ENCODE assay signal across 8 cellular contexts in genomic region chr4:85825937-85826678, GRCh38.
DNase-seq lines count a peak whose midpoint lies in the region; ATAC-seq, FAIRE-seq and TF ChIP-seq lines count a peak whose summit lies in the region.

No MANE protein-coding gene starts in this region.

- no peaks in the 10 kb centered on the region for H3K9me3 ChIP-seq in K562 (replicated peaks; ENCODE audit: control insufficient read depth, insufficient read depth, low read depth, low read length)
- no peaks in the 10 kb centered on the region for H3K9me3 ChIP-seq in sigmoid colon

- no peak for TF ChIP-seq EP300 in K562 (IDR thresholded peaks at IDR 0.05; ENCODE audit: low read length)
- TF ChIP-seq EP300 in sigmoid colon (IDR thresholded peaks at IDR 0.05): no peak

- H3K9me1 ChIP-seq in K562 (ENCODE audit: control insufficient read depth, insufficient read depth, low read length): no peaks in the 10 kb centered on the region

- peaks cover 0 to 3% of the 10 kb centered on the region in 2 experiments; a peak in 2 of 5 replicates for H3K4me1 ChIP-seq in K562 (replicated peaks in 1 of 2; ENCODE audit: control insufficient read depth in 2 of 2, insufficient read depth in 2 of 2, low read length in 2 of 2)
- H3K4me1 ChIP-seq in sigmoid colon: peaks cover 0 to 54% (median 44%) of the 10 kb centered on the region in 4 donors

- in situ Hi-C loops in K562 (cut with MboI): no loop called here

- DNase-seq in Right ventricle myocardium superior (no peak), cardiac septum (ENCODE audit: low spot score) (no peak), LNCaP clone FGC (ENCODE audit: low read depth) (no peak), K562 (ENCODE audit: extremely low read depth in 1 of 4, low spot score in 3 of 4) (no peak), lung microvascular endothelial cell (ENCODE audit: low read depth in 2 of 2) (peak; percentile 46 to 54), sigmoid colon (no peak), NOMO-1 treated with dmso at 0.1 percent for 144 hours (lab: John Stamatoyannopoulos, UW; ENCODE audit: unreplicated experiment) (no peak)

- WGBS in K562 (ENCODE audit: insufficient coverage, low coverage, missing lambda C conversion rate): 37% methylated on average over 7 of the region's 7 CpGs
- 9 to 17% methylated on average over 7 of the region's 7 CpGs for WGBS in sigmoid colon, 2 donors

- 0 out of 4 replicates have a peak, but pooled peaks of 1 of the 2 experiments have one; percentile 7 for TF ChIP-seq RAD21 in K562 (CRISPR knock-in tag; conservative IDR thresholded peaks at IDR 0.05 in 1 of 2, IDR thresholded peaks at IDR 0.05 in 1 of 2)

- TF ChIP-seq CTCF in LNCaP clone FGC (IDR thresholded peaks at IDR 0.05; ENCODE audit: control insufficient read depth, extremely low read depth, insufficient read depth) (peak; percentile 55), K562 (IDR thresholded peaks at IDR 0.05 in 2 of 3, conservative IDR thresholded peaks at IDR 0.05 in 1 of 3; ENCODE audit: insufficient read depth in 2 of 3, low read depth in 1 of 3, low read length in 3 of 3) (0 out of 6 replicates have a peak, but pooled peaks of 1 of the 3 experiments have one; percentile 3), sigmoid colon (IDR thresholded peaks at IDR 0.05) (no peak)

- BruUV-seq in K562 (replicated peaks; lab: Mats Ljungman, UMichigan): no TSS peak

- intact Hi-C loops in Right ventricle myocardium superior (cut with DNase I) (no loop called here), cardiac septum (cut with DNase I) (loop anchor here (10.0 kb wide), 1 partner anchor 209 kb away; no protein-coding TSS in a partner anchor), K562 (cut with micrococcal nuclease) (no loop called here), sigmoid colon (cut with DNase I) (no loop called here)

- H3K4me3 ChIP-seq in LNCaP clone FGC (ENCODE audit: low read depth, low read length) (no peak overlapping the region), K562 (no peak overlapping the region), sigmoid colon (no peak overlapping the region)

- no peak overlapping the region for H2AFZ ChIP-seq in K562 (ENCODE audit: low read depth, low read length)

- FAIRE-seq in K562 (lab: Jason Lieb, UNC): no peak

- H3K36me3 ChIP-seq in K562 (ENCODE audit: control insufficient read depth, insufficient read depth, low read length) (no peaks in the 10 kb centered on the region), sigmoid colon (no peaks in the 10 kb centered on the region)

- no peaks in the 10 kb centered on the region for H3K79me2 ChIP-seq in K562 (ENCODE audit: control insufficient read depth, insufficient read depth, low read length)

- H4K20me1 ChIP-seq in K562 (replicated peaks; ENCODE audit: control insufficient read depth, insufficient read depth, low read length): no peaks in the 10 kb centered on the region; the same call in 1 of the 2 replicates

- H3K4me2 ChIP-seq in K562 (ENCODE audit: insufficient read depth, low read length): no peak overlapping the region

- H3K27ac ChIP-seq in K562 (ENCODE audit: extremely low read depth, low read depth, low read length): no peak overlapping the region
- peak overlapping the region in 2 of 4 donors; percentile 35 to 43 for H3K27ac ChIP-seq in sigmoid colon

- H3K9ac ChIP-seq in K562 (ENCODE audit: insufficient read depth in 1 of 2, low read depth in 2 of 2, low read length in 2 of 2): no peak overlapping the region

- ATAC-seq in Right ventricle myocardium superior (ENCODE audit: poor library complexity): peak; percentile 48
- ATAC-seq in K562: peak; percentile 62; the same call in 2 of the 3 replicates
- no peak for ATAC-seq in HG03039 (IDR thresholded peaks at IDR 0.05; ENCODE audit: unreplicated experiment)

- POLR2A ChIA-PET in K562 (lab: Yijun Ruan, JAX): no interaction called here

- H3K27me3 ChIP-seq in K562 (ENCODE audit: control insufficient read depth in 2 of 2, insufficient read depth in 2 of 2, low read length in 2 of 2) (no peaks in the 10 kb centered on the region), sigmoid colon (no peaks in the 10 kb centered on the region)

- TF ChIP-seq POLR2A in K562 (conservative IDR thresholded peaks at IDR 0.05): no peak
- TF ChIP-seq POLR2A in sigmoid colon (IDR thresholded peaks at IDR 0.05): no peak

- CTCF ChIA-PET in K562 (lab: Yijun Ruan, JAX; ENCODE audit: low intra/inter-chr PET ratio): no interaction called here

TF ChIP-seq in K562, 482 proteins besides CTCF, POLR2A, EP300 and RAD21:
- TF ChIP-seq ETS2 (tag; IDR thresholded peaks at IDR 0.05; ENCODE audit: borderline replicate concordance, poor library complexity, severe bottlenecking) (no peak), JUN (IDR thresholded peaks at IDR 0.05; ENCODE audit: borderline replicate concordance, low read depth, low read length) (no peak), JUN (CRISPR knock-in tag; IDR thresholded peaks at IDR 0.05; ENCODE audit: borderline replicate concordance) (no peak), ZBTB7A (IDR thresholded peaks at IDR 0.05; ENCODE audit: borderline replicate concordance, control insufficient read depth, low read depth, low read length) (no peak), SNRNP70 (optimal IDR thresholded peaks at IDR 0.05; ENCODE audit: low read depth, low read length) (no peak), NFRKB (IDR thresholded peaks at IDR 0.05; ENCODE audit: low read depth) (no peak), ZNF445 (CRISPR knock-in tag; IDR thresholded peaks at IDR 0.05; ENCODE audit: low read depth) (no peak), DLX4 (CRISPR knock-in tag; IDR thresholded peaks at IDR 0.05) (no peak), RBM25 (IDR thresholded peaks at IDR 0.05; ENCODE audit: low read depth, low read length, severe bottlenecking) (no peak), BHLHE40 (IDR thresholded peaks at IDR 0.05; ENCODE audit: low read length) (peak; percentile 43; the same call in 1 of the 2 replicates), ZBTB43 (CRISPR knock-in tag; IDR thresholded peaks at IDR 0.05) (no peak)
- TF ChIP-seq, protein P1, sequence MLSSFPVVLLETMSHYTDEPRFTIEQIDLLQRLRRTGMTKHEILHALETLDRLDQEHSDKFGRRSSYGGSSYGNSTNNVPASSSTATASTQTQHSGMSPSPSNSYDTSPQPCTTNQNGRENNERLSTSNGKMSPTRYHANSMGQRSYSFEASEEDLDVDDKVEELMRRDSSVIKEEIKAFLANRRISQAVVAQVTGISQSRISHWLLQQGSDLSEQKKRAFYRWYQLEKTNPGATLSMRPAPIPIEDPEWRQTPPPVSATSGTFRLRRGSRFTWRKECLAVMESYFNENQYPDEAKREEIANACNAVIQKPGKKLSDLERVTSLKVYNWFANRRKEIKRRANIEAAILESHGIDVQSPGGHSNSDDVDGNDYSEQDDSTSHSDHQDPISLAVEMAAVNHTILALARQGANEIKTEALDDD (IDR thresholded peaks at IDR 0.05): peak; percentile 61
- TF ChIP-seq, protein P2, sequence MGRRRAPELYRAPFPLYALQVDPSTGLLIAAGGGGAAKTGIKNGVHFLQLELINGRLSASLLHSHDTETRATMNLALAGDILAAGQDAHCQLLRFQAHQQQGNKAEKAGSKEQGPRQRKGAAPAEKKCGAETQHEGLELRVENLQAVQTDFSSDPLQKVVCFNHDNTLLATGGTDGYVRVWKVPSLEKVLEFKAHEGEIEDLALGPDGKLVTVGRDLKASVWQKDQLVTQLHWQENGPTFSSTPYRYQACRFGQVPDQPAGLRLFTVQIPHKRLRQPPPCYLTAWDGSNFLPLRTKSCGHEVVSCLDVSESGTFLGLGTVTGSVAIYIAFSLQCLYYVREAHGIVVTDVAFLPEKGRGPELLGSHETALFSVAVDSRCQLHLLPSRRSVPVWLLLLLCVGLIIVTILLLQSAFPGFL (CRISPR knock-in tag; IDR thresholded peaks at IDR 0.05): no peak

Comparison
In these comparisons a context has a peak if more than half of its experiments do, and no peak if none do; other contexts are left out.
1. DNase-seq: peak in lung microvascular endothelial cell (2 of 2); none in Right ventricle myocardium superior (single experiment), cardiac septum (single experiment), LNCaP clone FGC (single experiment), K562 (0 of 4), sigmoid colon (single experiment) and NOMO-1 treated with dmso at 0.1 percent for 144 hours (single experiment).